Comparison of ENCODE assay signal across 23 cellular contexts in genomic region chr5:124619121-124619520, GRCh38.
"Had no signal": no experiment of that assay in that cellular context is flagged by ENCODE, and none has a peak within 500 bp of the region (broad histone marks: within the 10 kb centered on the region; RNA-seq: fewer than 3 reads in every experiment).

No MANE protein-coding gene starts in this region.

- H3K36me3 Mint-ChIP-seq: T-cell had no signal

- FAIRE-seq: HepG2 had no signal

- H3K4me3 ChIP-seq: PC-9, SJSA1, SK-N-MC had no signal

- H3K4me1 Mint-ChIP-seq: T-cell had no signal

- H3K27ac Mint-ChIP-seq: IgD-negative memory B cell, T-cell had no signal

- H3K27me3 Mint-ChIP-seq: IgD-negative memory B cell had no signal

- H3K4me3 Mint-ChIP-seq: IgD-negative memory B cell, T-cell had no signal

- H2AFZ ChIP-seq: PC-9 had no signal

- H3K9me3 ChIP-seq: SJSA1 had no signal

- H3K4me2 ChIP-seq: PC-9 had no signal

- ATAC-seq: HepG2, T-cell had no signal

- H3K27me3 ChIP-seq: SJSA1 had no signal

- H3K9me3 Mint-ChIP-seq: IgD-negative memory B cell, T-cell had no signal

- H3K27ac ChIP-seq: PC-9, SJSA1, SK-N-MC had no signal

- H3K36me3 ChIP-seq: SJSA1 had no signal

- DNase-seq: KBM-7, NCI-H1092, NCI-H1105 treated with DMSO at 0.1 percent for 48 hours, NCI-H1417 treated with DMSO at 0.1 percent for 48 hours, NCI-H146, NCI-H1694 treated with DMSO at 0.1 percent for 48 hours, NCI-H1930, NCI-H2081, NCI-H2107, NCI-H2227 treated with DMSO at 0.1 percent for 48 hours, NCI-H524, NCI-H526 treated with DMSO at 0.1 percent for 48 hours, NCI-H748 treated with DMSO at 0.1 percent for 48 hours, PC-9, Right ventricle myocardium superior, RPMI8226, SIG-M5, SW 1271, T-cell had no signal
